ENCODE assay signal across 9 cellular contexts in the genomic region with DNA sequence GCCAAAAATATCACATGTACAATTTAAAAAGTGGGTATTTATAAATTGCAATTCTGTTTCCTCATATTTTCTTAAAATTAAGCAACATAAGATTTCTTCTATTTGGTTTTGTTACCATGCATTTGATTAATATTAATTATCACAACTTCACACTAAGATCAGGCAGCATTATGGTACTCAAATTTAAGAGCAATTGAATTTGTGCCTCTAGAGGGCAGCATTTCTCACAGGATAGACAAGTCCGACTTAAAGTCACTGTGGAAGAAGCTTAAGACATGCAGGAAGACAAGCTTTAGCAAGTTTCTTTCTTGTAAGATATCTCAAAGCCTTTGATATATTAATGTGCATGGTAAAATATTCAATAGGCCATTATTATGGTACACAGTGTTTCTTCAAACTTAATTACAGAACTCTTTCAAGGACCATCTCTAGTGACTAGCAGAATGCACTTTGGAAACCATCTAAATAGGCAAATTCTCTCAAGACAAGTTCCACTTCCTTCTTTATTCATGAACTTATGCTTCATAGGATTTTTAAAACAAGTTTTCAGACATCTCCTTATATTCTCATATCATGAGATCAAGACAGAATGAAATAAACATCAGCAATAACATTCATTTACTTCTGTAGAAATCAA. TPM values are rescaled to one million over a fixed set of nuclear protein-coding genes. Genes with fewer than 3 reads are reported as not detected.
DNase-seq lines count a peak whose midpoint lies in the region; ATAC-seq and TF ChIP-seq lines count a peak whose summit lies in the region.
"Had no signal": no experiment of that assay in that cellular context is flagged by ENCODE, and none has a peak within 500 bp of the region (broad histone marks: within the 10 kb centered on the region; RNA-seq: fewer than 3 reads in every experiment).

No MANE protein-coding gene starts in this region.

- H3K4me3 Mint-ChIP-seq in CD8-positive, alpha-beta T cell: no peak overlapping the region
- no peak overlapping the region for H3K4me3 Mint-ChIP-seq in nephron
- H3K4me3 Mint-ChIP-seq: activated naive CD4-positive, alpha-beta T cell treated with anti-CD3 and anti-CD28 coated beads, Interleukin-2, amount 50 U/mL, for 24 hours had no signal

- H3K4me3 ChIP-seq in CD8-positive, alpha-beta T cell (ENCODE audit: low read depth, low read length): no peak overlapping the region
- no peak overlapping the region for H3K4me3 ChIP-seq in esophagus muscularis mucosa

- no peaks in the 10 kb centered on the region for H3K36me3 Mint-ChIP-seq in CD8-positive, alpha-beta T cell
- H3K36me3 Mint-ChIP-seq in nephron (ENCODE audit: low read depth): no peaks in the 10 kb centered on the region
- H3K36me3 Mint-ChIP-seq: activated naive CD4-positive, alpha-beta T cell treated with anti-CD3 and anti-CD28 coated beads, Interleukin-2, amount 50 U/mL, for 24 hours had no signal

- peak; percentile 80 for ATAC-seq in CD8-positive, alpha-beta T cell
- ATAC-seq in GM18870 (IDR thresholded peaks at IDR 0.05; ENCODE audit: unreplicated experiment): peak; percentile 45
- ATAC-seq in HG03175 (IDR thresholded peaks at IDR 0.05; ENCODE audit: unreplicated experiment): peak; percentile 57
- ATAC-seq in HG03442 (IDR thresholded peaks at IDR 0.05; ENCODE audit: unreplicated experiment): no peak

- peak in 5 of 7 experiments; percentile 19 to 74 (median 48) for DNase-seq in CD8-positive, alpha-beta T cell
- DNase-seq in NCI-H446 treated with DMSO at 0.1 percent for 48 hours (lab: John Stamatoyannopoulos, UW) (peak; percentile 40), esophagus muscularis mucosa (ENCODE audit: extremely low spot score) (no peak)
- DNase-seq in activated CD4-positive, alpha-beta T cell treated with anti-CD3 and anti-CD28 coated beads, Interleukin-2, amount 50 U/mL, for 1 hour: peak; percentile 33

- peaks cover 3% of the 10 kb centered on the region for H3K4me1 ChIP-seq in CD8-positive, alpha-beta T cell (ENCODE audit: insufficient read depth, low read length)
- peaks cover 0 to 6% (median 3%) of the 10 kb centered on the region in 4 donors for H3K4me1 ChIP-seq in esophagus muscularis mucosa

- intact Hi-C loops in CD8-positive, alpha-beta T cell (cut with DNase I, micrococcal nuclease): loop anchor here (1.0 to 5.0 kb wide), 5 partner anchors 36 to 1384 kb away; partner anchors contain the start of gene FBXW7 (in 1 of the 2)
- intact Hi-C loops in esophagus muscularis mucosa (cut with DNase I): loop anchor here (1.0 kb wide), 1 partner anchor 139 kb away; no protein-coding TSS in a partner anchor

- peaks cover 39% of the 10 kb centered on the region for H3K4me1 Mint-ChIP-seq in CD8-positive, alpha-beta T cell (ENCODE audit: low read depth)
- no peaks in the 10 kb centered on the region for H3K4me1 Mint-ChIP-seq in nephron

- no peak overlapping the region for H3K27ac Mint-ChIP-seq in CD8-positive, alpha-beta T cell
- H3K27ac Mint-ChIP-seq in nephron: no peak overlapping the region

- TF ChIP-seq POLR2A in esophagus muscularis mucosa (IDR thresholded peaks at IDR 0.05; ENCODE audit: low read depth): no peak

- H3K9me3 ChIP-seq in CD8-positive, alpha-beta T cell (ENCODE audit: low read length): no peaks in the 10 kb centered on the region
- no peaks in the 10 kb centered on the region for H3K9me3 ChIP-seq in esophagus muscularis mucosa

- no peak overlapping the region for H3K27ac ChIP-seq in CD8-positive, alpha-beta T cell (ENCODE audit: low read depth, low read length)
- H3K27ac ChIP-seq in esophagus muscularis mucosa (replicated peaks in 1 of 4): no peak overlapping the region

- POLR2A ChIA-PET in CD8-positive, alpha-beta T cell (lab: Charles Lee): interaction anchor here (0.6 to 1.7 kb wide), 6 partner anchors 20 to 143 kb away, joined by 3 to 5 read pairs (median 4); partner anchors contain the start of gene FBXW7

- no peak for TF ChIP-seq EP300 in esophagus muscularis mucosa (IDR thresholded peaks at IDR 0.05)

- H3K27me3 ChIP-seq in CD8-positive, alpha-beta T cell (ENCODE audit: insufficient read depth, low read length): no peaks in the 10 kb centered on the region
- no peaks in the 10 kb centered on the region for H3K27me3 ChIP-seq in esophagus muscularis mucosa

- no peaks in the 10 kb centered on the region for H3K36me3 ChIP-seq in CD8-positive, alpha-beta T cell (ENCODE audit: insufficient read depth, low read length)
- no peaks in the 10 kb centered on the region for H3K36me3 ChIP-seq in esophagus muscularis mucosa

- WGBS in esophagus muscularis mucosa: 0% methylated on average over 1 of the region's 1 CpG

- peak; percentile 64 for TF ChIP-seq CTCF in CD8-positive, alpha-beta T cell (IDR thresholded peaks at IDR 0.05)
- TF ChIP-seq CTCF in esophagus muscularis mucosa (IDR thresholded peaks at IDR 0.05): peak; percentile 69 to 76 (median 73)
- peak; percentile 82 to 88 (median 87) for TF ChIP-seq CTCF in nephron (IDR thresholded peaks at IDR 0.05; ENCODE audit: unreplicated experiment in 3 of 3)

- CTCF ChIA-PET in CD8-positive, alpha-beta T cell (lab: Charles Lee): interaction anchor here (0.6 to 8.8 kb wide), 68 partner anchors 9 to 1156 kb away, joined by 3 to 179 read pairs (median 4); partner anchors contain the start of genes ARFIP1, FBXW7, TIGD4 and TMEM154

- H3K27me3 Mint-ChIP-seq in CD8-positive, alpha-beta T cell (ENCODE audit: low read depth): no peaks in the 10 kb centered on the region
- no peaks in the 10 kb centered on the region for H3K27me3 Mint-ChIP-seq in nephron (ENCODE audit: low read depth)
- H3K27me3 Mint-ChIP-seq: activated naive CD4-positive, alpha-beta T cell treated with anti-CD3 and anti-CD28 coated beads, Interleukin-2, amount 50 U/mL, for 24 hours had no signal

- H3K9me3 Mint-ChIP-seq in CD8-positive, alpha-beta T cell: no peaks in the 10 kb centered on the region
- H3K9me3 Mint-ChIP-seq in nephron: no peaks in the 10 kb centered on the region
- H3K9me3 Mint-ChIP-seq: activated naive CD4-positive, alpha-beta T cell treated with anti-CD3 and anti-CD28 coated beads, Interleukin-2, amount 50 U/mL, for 24 hours had no signal

RNA-seq across cellular contexts. Expression of gene FBXW7, which starts 35.0 kb away (rescaled TPM):
- 100 to 1,000 TPM; 129 to 135 TPM for total RNA-seq in CD8-positive, alpha-beta T cell
- total RNA-seq in esophagus muscularis mucosa: 10 to 100 TPM; 63.1 to 97.6 (median 70.7) TPM
